17 cellular contexts compared by ENCODE assay signal in genomic region chr1:35603468-35603867, GRCh38. TPM values are rescaled to one million over a fixed set of nuclear protein-coding genes. Genes with fewer than 3 reads are reported as not detected.
DNase-seq lines count a peak whose midpoint lies in the region; ATAC-seq lines count a peak whose summit lies in the region.
"Had no signal": no experiment of that assay in that cellular context is flagged by ENCODE, and none has a peak within 500 bp of the region (broad histone marks: within the 10 kb centered on the region; RNA-seq: fewer than 3 reads in every experiment).

No MANE protein-coding gene starts in this region.

- no peaks in the 10 kb centered on the region for H3K9me3 Mint-ChIP-seq in central memory CD8-positive, alpha-beta T cell

- DNase-seq in COLO829 (ENCODE audit: low spot score) (peak; percentile 94), iris pigment epithelial cell (ENCODE audit: low read depth) (peak; percentile 21), sciatic nerve (ENCODE audit: low spot score) (no peak), LoVo (ENCODE audit: low spot score) (no peak), SKM-1 treated with dmso at 0.1 percent for 144 hours (lab: John Stamatoyannopoulos, UW; ENCODE audit: unreplicated experiment) (no peak)
- DNase-seq in central memory CD8-positive, alpha-beta T cell (ENCODE audit: low spot score in 2 of 2) = no peak
- no peak for DNase-seq in stimulated activated CD4-positive, alpha-beta T cell treated with anti-CD3 and anti-CD28 coated beads, Interleukin-1b, Interleukin-23, amount 100 ng/mL, for 48 hours
- DNase-seq: GF-D8, MG63, NCI-H1092 treated with DMSO at 0.1 percent for 48 hours, NCI-H1694, NCI-H748 treated with DMSO at 0.1 percent for 48 hours, Right ventricle myocardium superior had no signal

- peak overlapping the region; percentile 29 for H3K27ac Mint-ChIP-seq in central memory CD8-positive, alpha-beta T cell (ENCODE audit: low read depth)

- H3K27me3 Mint-ChIP-seq in central memory CD8-positive, alpha-beta T cell = no peaks in the 10 kb centered on the region

- H3K4me1 Mint-ChIP-seq in central memory CD8-positive, alpha-beta T cell = peaks cover 23% of the 10 kb centered on the region

- H3K4me3 Mint-ChIP-seq in central memory CD8-positive, alpha-beta T cell = no peak overlapping the region

- ATAC-seq in central memory CD8-positive, alpha-beta T cell (replicated peaks; ENCODE audit: extremely low read depth, poor library complexity, severe bottlenecking) = no peak
- ATAC-seq in sciatic nerve (peak; percentile 50), GM18517 (IDR thresholded peaks at IDR 0.05; ENCODE audit: unreplicated experiment) (no peak)
- ATAC-seq: HepG2, Panc1 had no signal

- intact Hi-C loops in sciatic nerve (cut with DNase I) = no loop called here

- peaks cover 50% of the 10 kb centered on the region for H3K36me3 Mint-ChIP-seq in central memory CD8-positive, alpha-beta T cell (ENCODE audit: insufficient read depth)

RNA-seq across cellular contexts. Expression of gene TFAP2E, which starts 30.4 kb away (rescaled TPM):
- total RNA-seq in sciatic nerve = 3.4 TPM
- total RNA-seq: H4 had no signal

RNA-seq across cellular contexts. Expression of gene PSMB2, which starts 37.9 kb away (rescaled TPM):
- 36.5 TPM for total RNA-seq in sciatic nerve

RNA-seq across cellular contexts. Expression of gene NCDN, which starts 45.9 kb away (rescaled TPM):
- total RNA-seq in sciatic nerve = 28.6 TPM

RNA-seq across cellular contexts. Expression of gene KIAA0319L, which starts 46.3 kb away (rescaled TPM):
- total RNA-seq in sciatic nerve = 66.9 TPM

Comparison
In these comparisons a context has a peak if more than half of its experiments do, and no peak if none do; other contexts are left out.
1. DNase-seq: peak in COLO829 (single experiment) and iris pigment epithelial cell (single experiment); none in central memory CD8-positive, alpha-beta T cell (0 of 2), sciatic nerve (single experiment), LoVo (single experiment), SKM-1 treated with dmso at 0.1 percent for 144 hours (single experiment) and stimulated activated CD4-positive, alpha-beta T cell treated with anti-CD3 and anti-CD28 coated beads, Interleukin-1b, Interleukin-23, amount 100 ng/mL, for 48 hours (single experiment).